1 cellular context compared by ENCODE assay signal in genomic region chr12:7916936-7917335, GRCh38.
TF ChIP-seq lines count a peak whose summit lies in the region.

No MANE protein-coding gene starts in this region.

TF ChIP-seq in A549, 52 proteins besides CTCF, POLR2A, EP300 and RAD21:
- no peak for TF ChIP-seq ELK1 (IDR thresholded peaks at IDR 0.05; ENCODE audit: low read depth, low read length)
- TF ChIP-seq PHF8 (IDR thresholded peaks at IDR 0.05; ENCODE audit: borderline replicate concordance, low read depth) = no peak
- no peak for TF ChIP-seq FOSL2 (IDR thresholded peaks at IDR 0.05)
- TF ChIP-seq FOSL2 (CRISPR knock-in tag; IDR thresholded peaks at IDR 0.05) = no peak
- TF ChIP-seq ZSCAN20 (CRISPR knock-in tag; IDR thresholded peaks at IDR 0.05) = no peak
- no peak for TF ChIP-seq ZNF302 (CRISPR knock-in tag; IDR thresholded peaks at IDR 0.05)
- no peak for TF ChIP-seq KDM5A (IDR thresholded peaks at IDR 0.05)
- TF ChIP-seq CHD4 (IDR thresholded peaks at IDR 0.05; ENCODE audit: borderline replicate concordance) = no peak
- TF ChIP-seq HEYL (CRISPR knock-in tag; IDR thresholded peaks at IDR 0.05) = no peak
